In genomic region chr17:7855643-7856080, GRCh38 we compare ENCODE assay signal across 8 cellular contexts. TPM values are rescaled to one million over a fixed set of nuclear protein-coding genes. Genes with fewer than 3 reads are reported as not detected.
DNase-seq lines count a peak whose midpoint lies in the region; ATAC-seq and TF ChIP-seq lines count a peak whose summit lies in the region.
"Had no signal": no experiment of that assay in that cellular context is flagged by ENCODE, and none has a peak within 500 bp of the region (broad histone marks: within the 10 kb centered on the region; RNA-seq: fewer than 3 reads in every experiment).

No MANE protein-coding gene starts in this region.

- H3K27ac Mint-ChIP-seq in activated CD4-positive, alpha-beta T cell treated with anti-CD3 and anti-CD28 coated beads, Interleukin-2, amount 10 ng/mL, durations not matched to agents 7 days and 5 days = no peak overlapping the region
- H3K27ac Mint-ChIP-seq: activated T-helper 1 cell treated with anti-CD3 and anti-CD28 coated beads, Interleukin-12 subunit alpha, Interleukin-12 subunit beta, Interleukin-2, Interleukin-4 antibody, amounts not matched to agents 30 ng/mL and 10 ng/mL and 1 ng/mL, durations not matched to agents 14 hours and 24 hours and 36 hours had no signal

- peak overlapping the region; percentile 68 for H3K4me3 ChIP-seq in HFF-Myc (replicated peaks; ENCODE audit: low read depth, low read length)
- peak overlapping the region in 1 of 2 donors; percentile 97 for H3K4me3 ChIP-seq in stomach smooth muscle (ENCODE audit: low read length in 2 of 2)

- H3K9me3 Mint-ChIP-seq in activated CD4-positive, alpha-beta T cell treated with anti-CD3 and anti-CD28 coated beads, Interleukin-2, amount 10 ng/mL, durations not matched to agents 7 days and 5 days = no peaks in the 10 kb centered on the region
- H3K9me3 Mint-ChIP-seq: activated T-helper 1 cell treated with anti-CD3 and anti-CD28 coated beads, Interleukin-12 subunit alpha, Interleukin-12 subunit beta, Interleukin-2, Interleukin-4 antibody, amounts not matched to agents 30 ng/mL and 10 ng/mL and 1 ng/mL, durations not matched to agents 14 hours and 24 hours and 36 hours had no signal

- H3K4me3 Mint-ChIP-seq in activated CD4-positive, alpha-beta T cell treated with anti-CD3 and anti-CD28 coated beads, Interleukin-2, amount 10 ng/mL, durations not matched to agents 7 days and 5 days = no peak overlapping the region
- H3K4me3 Mint-ChIP-seq: activated T-helper 1 cell treated with anti-CD3 and anti-CD28 coated beads, Interleukin-12 subunit alpha, Interleukin-12 subunit beta, Interleukin-2, Interleukin-4 antibody, amounts not matched to agents 30 ng/mL and 10 ng/mL and 1 ng/mL, durations not matched to agents 14 hours and 24 hours and 36 hours had no signal

- H3K4me1 ChIP-seq in stomach smooth muscle (ENCODE audit: control insufficient read depth, insufficient read depth, low read length) = peaks cover 49% of the 10 kb centered on the region

- POLR2A ChIA-PET in activated CD4-positive, alpha-beta T cell treated with anti-CD3 and anti-CD28 coated beads, Interleukin-2, amount 10 ng/mL, durations not matched to agents 7 days and 5 days (lab: Charles Lee) = interaction anchor here (0.6 kb wide), 1 partner anchor 8 kb away, joined by 3 read pairs; no protein-coding TSS in a partner anchor

- H3K4me1 Mint-ChIP-seq in activated CD4-positive, alpha-beta T cell treated with anti-CD3 and anti-CD28 coated beads, Interleukin-2, amount 10 ng/mL, durations not matched to agents 7 days and 5 days = peaks cover 18% of the 10 kb centered on the region

- no peaks in the 10 kb centered on the region for H3K9me3 ChIP-seq in stomach smooth muscle (ENCODE audit: control insufficient read depth in 2 of 2, low read length in 2 of 2)

- no peak overlapping the region for H3K9ac ChIP-seq in stomach smooth muscle (ENCODE audit: low read length in 2 of 2)

- H3K27ac ChIP-seq in stomach smooth muscle (ENCODE audit: low read length) = peak overlapping the region; percentile 89

- no peaks in the 10 kb centered on the region for H3K27me3 ChIP-seq in stomach smooth muscle (ENCODE audit: control insufficient read depth in 1 of 2, insufficient read depth in 2 of 2, low read length in 2 of 2)

- H3K36me3 Mint-ChIP-seq in activated CD4-positive, alpha-beta T cell treated with anti-CD3 and anti-CD28 coated beads, Interleukin-2, amount 10 ng/mL, durations not matched to agents 7 days and 5 days (ENCODE audit: low read depth) = peaks cover 4% of the 10 kb centered on the region

- CTCF ChIA-PET in activated CD4-positive, alpha-beta T cell treated with anti-CD3 and anti-CD28 coated beads, Interleukin-2, amount 10 ng/mL, durations not matched to agents 7 days and 5 days (lab: Charles Lee) = interaction anchor here (0.7 kb wide), 1 partner anchor 28 kb away, joined by 3 read pairs; no protein-coding TSS in a partner anchor

- DNase-seq in HFF-Myc (ENCODE audit: extremely low read depth, low read depth) (no peak), islet precursor cell (peak; percentile 66), OCI-M2 (lab: John Stamatoyannopoulos, UW; ENCODE audit: unreplicated experiment) (no peak)
- peak; percentile 5 for DNase-seq in activated CD4-positive, alpha-beta T cell treated with anti-CD3 and anti-CD28 coated beads, Interleukin-2, amount 10 ng/mL, durations not matched to agents 7 days and 5 days
- DNase-seq in effector CD8-positive, alpha-beta T cell (lab: John Stamatoyannopoulos, UW) = no peak

- peaks cover 17 to 27% of the 10 kb centered on the region in 2 donors for H3K36me3 ChIP-seq in stomach smooth muscle (ENCODE audit: control insufficient read depth in 2 of 2, insufficient read depth in 2 of 2, low read length in 2 of 2)

- ATAC-seq in GM18511 (IDR thresholded peaks at IDR 0.05; ENCODE audit: unreplicated experiment) = no peak

- TF ChIP-seq CTCF in HFF-Myc (IDR thresholded peaks at IDR 0.05; ENCODE audit: low read depth, low read length, missing control alignments) = no peak

- H3K27me3 Mint-ChIP-seq in activated CD4-positive, alpha-beta T cell treated with anti-CD3 and anti-CD28 coated beads, Interleukin-2, amount 10 ng/mL, durations not matched to agents 7 days and 5 days = no peaks in the 10 kb centered on the region

RNA-seq across cellular contexts. Expression of gene TMEM88, which starts 0.8 kb away (rescaled TPM):
- total RNA-seq in activated CD4-positive, alpha-beta T cell treated with anti-CD3 and anti-CD28 coated beads, Interleukin-2, amount 10 ng/mL, durations not matched to agents 7 days and 5 days = under 1 TPM; 0.55 to 0.87 TPM

RNA-seq across cellular contexts. Expression of gene NAA38, which starts 1.7 kb away (rescaled TPM):
- total RNA-seq in activated CD4-positive, alpha-beta T cell treated with anti-CD3 and anti-CD28 coated beads, Interleukin-2, amount 10 ng/mL, durations not matched to agents 7 days and 5 days = 10 to 100 TPM; 84.2 to 93.0 TPM

RNA-seq across cellular contexts. Expression of gene CYB5D1, which starts 2.1 kb away (rescaled TPM):
- 1 to 10 TPM; 8.2 to 9.0 TPM for total RNA-seq in activated CD4-positive, alpha-beta T cell treated with anti-CD3 and anti-CD28 coated beads, Interleukin-2, amount 10 ng/mL, durations not matched to agents 7 days and 5 days

RNA-seq across cellular contexts. Expression of gene KDM6B, which starts 21.6 kb away (rescaled TPM):
- total RNA-seq in activated CD4-positive, alpha-beta T cell treated with anti-CD3 and anti-CD28 coated beads, Interleukin-2, amount 10 ng/mL, durations not matched to agents 7 days and 5 days = 10 to 100 TPM; 12.3 to 12.8 TPM

RNA-seq across cellular contexts. Expression of gene CHD3, which starts 32.9 kb away (rescaled TPM):
- 100 to 1,000 TPM; 216 to 223 TPM for total RNA-seq in activated CD4-positive, alpha-beta T cell treated with anti-CD3 and anti-CD28 coated beads, Interleukin-2, amount 10 ng/mL, durations not matched to agents 7 days and 5 days

Comparison
In these comparisons a context has a peak if more than half of its experiments do, and no peak if none do; other contexts are left out.
1. DNase-seq: peak in activated CD4-positive, alpha-beta T cell treated with anti-CD3 and anti-CD28 coated beads, Interleukin-2, amount 10 ng/mL, durations not matched to agents 7 days and 5 days (single experiment) and islet precursor cell (single experiment); none in HFF-Myc (single experiment), OCI-M2 (single experiment) and effector CD8-positive, alpha-beta T cell (single experiment).